Comparison of ENCODE assay signal across 17 cellular contexts in the genomic region with DNA sequence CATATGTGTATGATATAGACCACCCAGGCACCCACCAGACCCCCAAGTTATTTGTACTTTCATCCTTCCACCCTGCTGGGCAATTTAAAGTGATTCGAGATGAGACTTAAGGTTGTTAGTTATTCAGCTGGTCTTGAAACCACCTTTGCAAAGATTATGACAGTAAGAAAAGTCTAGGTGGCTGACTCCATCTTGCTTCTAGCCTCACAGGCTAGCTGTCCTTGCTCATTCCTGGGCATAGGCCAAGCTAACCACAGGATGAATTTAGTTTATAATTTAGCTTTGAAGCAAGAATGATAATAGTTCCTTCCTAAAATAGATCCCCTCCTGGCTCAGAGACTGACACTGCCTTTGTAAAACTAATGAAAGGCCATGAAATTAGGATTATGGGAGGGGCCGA.
DNase-seq lines count a peak whose midpoint lies in the region; ATAC-seq and TF ChIP-seq lines count a peak whose summit lies in the region.
"Had no signal": no experiment of that assay in that cellular context is flagged by ENCODE, and none has a peak within 500 bp of the region (broad histone marks: within the 10 kb centered on the region; RNA-seq: fewer than 3 reads in every experiment).

No MANE protein-coding gene starts in this region.

- H2AK5ac ChIP-seq in mesenchymal stem cell (ENCODE audit: low read length, severe bottlenecking) = no peak overlapping the region

- dilution Hi-C loops in mammary epithelial cell (cut with HindIII; ENCODE audit: low sequenced_read_pairs) = no loop called here

- no peaks in the 10 kb centered on the region for H3K79me2 ChIP-seq in ACC112 (ENCODE audit: control insufficient read depth, insufficient read depth, low read length, unreplicated experiment)
- H3K79me2 ChIP-seq in mammary epithelial cell (ENCODE audit: insufficient read depth, low read length) = no peaks in the 10 kb centered on the region

- BruUV-seq in mammary epithelial cell (replicated peaks; lab: Mats Ljungman, UMichigan) = TSS peak; percentile 96

- no peak for ATAC-seq in RWPE2 (ENCODE audit: low read depth)
- ATAC-seq: HepG2 had no signal

- H3K27ac ChIP-seq in ACC112 (ENCODE audit: low read depth, low read length) (peak overlapping the region; percentile 89), RWPE2 (ENCODE audit: poor library complexity, severe bottlenecking) (peak overlapping the region; percentile 74), mammary epithelial cell (ENCODE audit: insufficient read depth, low read depth, low read length) (peak overlapping the region; percentile 99), mesenchymal stem cell (ENCODE audit: low read length, poor library complexity, severe bottlenecking) (no peak overlapping the region)
- H3K27ac ChIP-seq: C4-2B had no signal

- no peak for TF ChIP-seq CTCF in RWPE2 (IDR thresholded peaks at IDR 0.05; ENCODE audit: poor library complexity, severe bottlenecking)
- no peak for TF ChIP-seq CTCF in mammary epithelial cell (conservative IDR thresholded peaks at IDR 0.05 in 1 of 2, IDR thresholded peaks at IDR 0.05 in 1 of 2; ENCODE audit: extremely low read depth in 1 of 2, insufficient read depth in 1 of 2, low read depth in 1 of 2, low read length in 2 of 2)
- no peak for TF ChIP-seq CTCF in GM20000 (IDR thresholded peaks at IDR 0.05; ENCODE audit: extremely low read depth, missing control alignments)

- in situ Hi-C loops in mammary epithelial cell (cut with MboI; ENCODE audit: low sequenced_read_pairs in 2 of 2) = no loop called here

- DNase-seq in RWPE2 (ENCODE audit: low spot score) = no peak
- DNase-seq in mammary epithelial cell = no peak
- DNase-seq in mesenchymal stem cell = peak; percentile 3
- DNase-seq in activated CD8-positive, alpha-beta memory T cell treated with anti-CD3 and anti-CD28 coated beads, Interleukin-2, amount 50 U/mL, for 4 hours = no peak
- DNase-seq in GM20000 (ENCODE audit: low spot score) = no peak
- no peak for DNase-seq in NCI-H2029 (lab: John Stamatoyannopoulos, UW)
- no peak for DNase-seq in activated CD4-positive, alpha-beta T cell treated with anti-CD3 and anti-CD28 coated beads, Interleukin-2, amount 50 U/mL, for 4 hours
- DNase-seq: 8988T; BE2C; CD4-positive, alpha-beta memory T cell; COR-L47; DND-41; GDM1; HCEC 1CT had no signal

- H3K9me3 ChIP-seq in RWPE2 (ENCODE audit: severe bottlenecking) (no peaks in the 10 kb centered on the region), mammary epithelial cell (replicated peaks; ENCODE audit: insufficient read depth, low read length) (no peaks in the 10 kb centered on the region), mesenchymal stem cell (ENCODE audit: control insufficient read depth, low read length) (peaks cover 10% of the 10 kb centered on the region)

- H3K27me3 ChIP-seq in ACC112 (ENCODE audit: insufficient read depth, low read length) (no peaks in the 10 kb centered on the region), RWPE2 (ENCODE audit: insufficient read depth, poor library complexity, severe bottlenecking) (no peaks in the 10 kb centered on the region), mammary epithelial cell (ENCODE audit: insufficient read depth, low read length) (no peaks in the 10 kb centered on the region), mesenchymal stem cell (ENCODE audit: control insufficient read depth in 1 of 2, insufficient read depth in 1 of 2, low read length in 2 of 2) (peaks cover 0 to 5% of the 10 kb centered on the region in 2 experiments)

- H2BK120ac ChIP-seq in mesenchymal stem cell (ENCODE audit: low read depth, low read length) = no peak overlapping the region

- H4K91ac ChIP-seq in mesenchymal stem cell (ENCODE audit: low read length) = no peak overlapping the region

- no peaks in the 10 kb centered on the region for H3K79me1 ChIP-seq in mesenchymal stem cell (replicated peaks; ENCODE audit: low read length, poor library complexity, severe bottlenecking)

- H3K18ac ChIP-seq in mesenchymal stem cell (ENCODE audit: low read depth in 1 of 2, low read length in 2 of 2) = no peak overlapping the region

- no peaks in the 10 kb centered on the region for H4K20me1 ChIP-seq in mammary epithelial cell (ENCODE audit: insufficient read depth, low read length)

- no peak overlapping the region for H3K4me3 ChIP-seq in ACC112 (ENCODE audit: low read depth, low read length)
- H3K4me3 ChIP-seq in RWPE2 (ENCODE audit: severe bottlenecking) = no peak overlapping the region
- H3K4me3 ChIP-seq in mammary epithelial cell (replicated peaks in 1 of 3; ENCODE audit: insufficient read depth in 1 of 3, low read depth in 2 of 3, low read length in 3 of 3) = no peak overlapping the region
- no peak overlapping the region for H3K4me3 ChIP-seq in mesenchymal stem cell (ENCODE audit: insufficient read depth in 1 of 2, low read depth in 1 of 2, low read length in 2 of 2)

- 50% methylated on average over 2 of the region's 2 CpGs for WGBS in mammary epithelial cell (ENCODE audit: low coverage, missing lambda C conversion rate)
- WGBS in mesenchymal stem cell = 78% methylated on average over 2 of the region's 2 CpGs

- H3K36me3 ChIP-seq in ACC112 (ENCODE audit: insufficient read depth, low read length) = no peaks in the 10 kb centered on the region
- no peaks in the 10 kb centered on the region for H3K36me3 ChIP-seq in RWPE2 (ENCODE audit: low read depth)
- H3K36me3 ChIP-seq in mammary epithelial cell (ENCODE audit: insufficient read depth, low read length) = no peaks in the 10 kb centered on the region
- no peaks in the 10 kb centered on the region for H3K36me3 ChIP-seq in mesenchymal stem cell (ENCODE audit: control insufficient read depth in 1 of 2, insufficient read depth in 2 of 2, low read depth in 1 of 2, low read length in 2 of 2)
- H3K36me3 ChIP-seq: BE2C had no signal

- peaks cover 18% of the 10 kb centered on the region for H3K4me1 ChIP-seq in ACC112 (ENCODE audit: control insufficient read depth, insufficient read depth, low read length, unreplicated experiment)
- H3K4me1 ChIP-seq in RWPE2 (ENCODE audit: insufficient read depth, poor library complexity, severe bottlenecking) = peaks cover 40% of the 10 kb centered on the region
- peaks cover 46% of the 10 kb centered on the region for H3K4me1 ChIP-seq in mammary epithelial cell (ENCODE audit: insufficient read depth, low read length)
- peaks cover 5% of the 10 kb centered on the region for H3K4me1 ChIP-seq in mesenchymal stem cell (ENCODE audit: control insufficient read depth, insufficient read depth, low read depth, low read length)
- H3K4me1 ChIP-seq: BE2C had no signal

- no peak overlapping the region for H3K14ac ChIP-seq in mesenchymal stem cell (ENCODE audit: low read length in 2 of 2)

- H2BK5ac ChIP-seq in mesenchymal stem cell (ENCODE audit: low read depth, low read length, poor library complexity, severe bottlenecking) = no peak overlapping the region

- no peak overlapping the region for H4K8ac ChIP-seq in mesenchymal stem cell (ENCODE audit: low read length)

- H3K9ac ChIP-seq in mammary epithelial cell (ENCODE audit: insufficient read depth, low read length) (peak overlapping the region; percentile 33), mesenchymal stem cell (ENCODE audit: low read length) (peak overlapping the region; percentile 57)

- H3K4me2 ChIP-seq in mammary epithelial cell (ENCODE audit: insufficient read depth, low read depth, low read length) = no peak overlapping the region
- no peak overlapping the region for H3K4me2 ChIP-seq in mesenchymal stem cell (ENCODE audit: low read length, poor library complexity, severe bottlenecking)

- H2AFZ ChIP-seq in ACC112 (ENCODE audit: low read length, unreplicated experiment) = no peak overlapping the region
- peak overlapping the region; percentile 51 for H2AFZ ChIP-seq in mammary epithelial cell (ENCODE audit: low read depth, low read length)
- no peak overlapping the region for H2AFZ ChIP-seq in mesenchymal stem cell (ENCODE audit: low read depth, low read length)

- no peak overlapping the region for H3K23ac ChIP-seq in mesenchymal stem cell (ENCODE audit: low read length in 2 of 2)

- H2BK15ac ChIP-seq in mesenchymal stem cell (ENCODE audit: low read depth, poor library complexity, severe bottlenecking) = no peak overlapping the region

- intact Hi-C loops in mammary epithelial cell (cut with micrococcal nuclease) = loop anchor here (1.0 to 2.0 kb wide), 3 partner anchors 25 to 41 kb away; no protein-coding TSS in a partner anchor

- no peak overlapping the region for H3K4ac ChIP-seq in mesenchymal stem cell (ENCODE audit: low read depth in 1 of 2, low read length in 2 of 2)

- no peak overlapping the region for H2BK12ac ChIP-seq in mesenchymal stem cell (ENCODE audit: low read length in 2 of 2)

- CTCF ChIA-PET in mammary epithelial cell (lab: Charles Lee; ENCODE audit: low non-redundant PET) = interaction anchor here (0.7 kb wide), 1 partner anchor 70 kb away, joined by 3 read pairs; no protein-coding TSS in a partner anchor
